In genomic region chr10:73529089-73529832, GRCh38 we compare ENCODE assay signal across 8 cellular contexts. TPM values are rescaled to one million over a fixed set of nuclear protein-coding genes. Genes with fewer than 3 reads are reported as not detected.
A peak's percentile ranks its signal among the peaks of the same experiment; 100 is the strongest.
DNase-seq lines count a peak whose midpoint lies in the region; ATAC-seq and TF ChIP-seq lines count a peak whose summit lies in the region.

No MANE protein-coding gene starts in this region.

- peak; percentile 84 for DNase-seq in ACHN
- DNase-seq in NCI-H128 (lab: John Stamatoyannopoulos, UW; ENCODE audit: unreplicated experiment), result peak; percentile 21
- DNase-seq in SKM-1 treated with dmso at 0.1 percent for 144 hours (lab: John Stamatoyannopoulos, UW; ENCODE audit: unreplicated experiment), result peak; percentile 91
- peak in 32 of 56 donors; percentile 1 to 72 (median 17) for DNase-seq in amygdala (lab: John Stamatoyannopoulos, UW)
- DNase-seq in left cardiac atrium, result no peak
- no peak for DNase-seq in retinal pigment epithelial cell (ENCODE audit: low read depth)

- intact Hi-C loops in left cardiac atrium (cut with DNase I), result loop anchor here in 1 of 2 donors (1.0 to 10.0 kb wide), 2 partner anchors 115 to 196 kb away; no protein-coding TSS in a partner anchor

- in situ Hi-C loops in ACHN (cut with HindIII; ENCODE audit: low pct_ligation_motif_present, low pct_unique_long_range_greater_than_20kb, low sequenced_read_pairs), result no loop called here

- TF ChIP-seq CTCF in retinal pigment epithelial cell (conservative IDR thresholded peaks at IDR 0.05; ENCODE audit: low read depth, low read length), result peak; percentile 82

- ATAC-seq in GM18868 (IDR thresholded peaks at IDR 0.05; ENCODE audit: unreplicated experiment) (peak; percentile 67), left cardiac atrium (peak; percentile 86 to 91), HG03460 (IDR thresholded peaks at IDR 0.05; ENCODE audit: unreplicated experiment) (no peak)

- no peak overlapping the region for H3K4me3 ChIP-seq in retinal pigment epithelial cell (ENCODE audit: low read length)

RNA-seq across cellular contexts. Expression of gene PPP3CB, which starts 33.4 kb away (rescaled TPM):
- 10 to 100 TPM; 44.0 to 45.7 TPM for total RNA-seq in left cardiac atrium

Comparison
In these comparisons a context has a peak if more than half of its experiments do, and no peak if none do; other contexts are left out.
1. DNase-seq: peak in ACHN (single experiment), NCI-H128 (single experiment), SKM-1 treated with dmso at 0.1 percent for 144 hours (single experiment) and amygdala (32 of 56); none in left cardiac atrium (single experiment) and retinal pigment epithelial cell (single experiment).